ENCODE assay signal across 26 cellular contexts in the genomic region with DNA sequence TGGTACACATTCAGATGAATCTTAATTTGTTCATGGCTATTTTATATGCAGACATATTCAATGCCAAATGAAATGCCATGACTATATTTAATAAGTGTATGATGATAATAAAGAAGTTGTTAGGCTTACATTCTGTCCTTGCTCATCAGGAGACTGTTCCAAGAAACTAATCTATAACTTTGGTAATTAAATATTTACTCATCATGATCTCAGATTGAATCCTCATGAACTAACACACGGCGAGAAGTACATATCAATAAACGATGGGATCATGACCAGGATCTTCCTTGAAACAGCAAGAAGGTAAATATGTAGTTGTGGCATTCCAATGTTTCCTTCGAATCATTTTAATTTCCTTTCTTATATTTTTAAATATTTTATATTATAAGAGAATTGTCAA.
"Had no signal": no experiment of that assay in that cellular context is flagged by ENCODE, and none has a peak within 500 bp of the region (broad histone marks: within the 10 kb centered on the region; RNA-seq: fewer than 3 reads in every experiment).

No MANE protein-coding gene starts in this region.

- H3K4me3 ChIP-seq: stomach, suprapubic skin, testis, thoracic aorta, thyroid gland, tibial artery, tibial nerve, transverse colon, upper lobe of left lung, upper lobe of right lung, uterus, vagina had no signal

- ATAC-seq: stimulated activated effector memory CD8-positive, alpha-beta T cell treated with anti-CD3 and anti-CD28 coated beads, Interleukin-12 subunit alpha, Interleukin-12 subunit beta, amount 100 ng/mL, for 72 hours; stimulated activated memory B cell treated with anti-CD40 and anti-IgM and Interleukin-4, amounts not matched to agents 10 μg/mL and 1 μg/mL and 100 μg/mL, for 72 hours; stimulated activated naive B cell treated with anti-CD40 and anti-IgM and Interleukin-4, amounts not matched to agents 10 μg/mL and 1 μg/mL and 100 μg/mL, for 72 hours; stimulated activated naive CD8-positive, alpha-beta T cell treated with anti-CD3 and anti-CD28 coated beads, Interleukin-15, amount 100 ng/mL, for 72 hours; stimulated activated naive CD8-positive, alpha-beta T cell treated with anti-CD3 and anti-CD28 coated beads, Interleukin-15, Interleukin-2, amounts not matched to agents 100 U/mL and 50 U/mL, for 24 hours; upper lobe of right lung had no signal

- H3K36me3 ChIP-seq: stomach, suprapubic skin, thoracic aorta, thyroid gland, tibial artery, tibial nerve, transverse colon, upper lobe of left lung, upper lobe of right lung, uterus, vagina had no signal

- H3K27me3 ChIP-seq: testis, thyroid gland, transverse colon, upper lobe of left lung, vagina had no signal

- H3K27ac ChIP-seq: stomach, suprapubic skin, testis, thoracic aorta, thyroid gland, tibial artery, tibial nerve, transverse colon, upper lobe of left lung, upper lobe of right lung, uterus, vagina had no signal

- DNase-seq: stimulated activated CD4-positive, alpha-beta T cell treated with anti-CD3 and anti-CD28 coated beads, Interleukin-2, amount 100 ng/mL, for 48 hours; stimulated activated CD4-positive, alpha-beta T cell treated with anti-CD3 and anti-CD28 coated beads, Interleukin-4, amount 100 ng/mL, for 1 hour; stimulated activated CD4-positive, alpha-beta T cell treated with anti-CD3 and anti-CD28 coated beads, Interleukin-4, amount 100 ng/mL, for 24 hours; stimulated activated CD4-positive, alpha-beta T cell treated with anti-CD3 and anti-CD28 coated beads, Interleukin-4, amount 100 ng/mL, for 4 hours; stimulated activated CD8-positive, alpha-beta memory T cell treated with anti-CD3 and anti-CD28 coated beads, Interleukin-4, amount 100 ng/mL, for 48 hours; stimulated activated naive B cell treated with anti-CD40 and anti-IgM and Interleukin-4, amounts not matched to agents 10 μg/mL and 1 μg/mL and 100 μg/mL, for 72 hours; stimulated activated naive CD4-positive, alpha-beta T cell; stimulated activated naive CD4-positive, alpha-beta T cell treated with Interleukin-2 at 50 U/mL for 16 hours; stimulated activated naive CD8-positive, alpha-beta T cell treated with anti-CD3 and anti-CD28 coated beads, Interleukin-15, amount 100 ng/mL, for 72 hours; stimulated activated naive CD8-positive, alpha-beta T cell treated with anti-CD3 and anti-CD28 coated beads, Interleukin-15, Interleukin-2, amounts not matched to agents 100 U/mL and 50 U/mL, for 24 hours; stomach; substantia nigra; testis; thyroid gland; tibial artery; transverse colon; trophoblast cell; upper lobe of left lung; upper lobe of right lung; uterus had no signal

- H3K4me1 ChIP-seq: stomach, suprapubic skin, testis, thyroid gland, tibial artery, tibial nerve, transverse colon, upper lobe of left lung, upper lobe of right lung, uterus, vagina had no signal

- H3K9me3 ChIP-seq: stomach, suprapubic skin, testis, thoracic aorta, thyroid gland, tibial artery, tibial nerve, transverse colon, upper lobe of left lung, upper lobe of right lung, uterus, vagina had no signal
